In the genomic region with DNA sequence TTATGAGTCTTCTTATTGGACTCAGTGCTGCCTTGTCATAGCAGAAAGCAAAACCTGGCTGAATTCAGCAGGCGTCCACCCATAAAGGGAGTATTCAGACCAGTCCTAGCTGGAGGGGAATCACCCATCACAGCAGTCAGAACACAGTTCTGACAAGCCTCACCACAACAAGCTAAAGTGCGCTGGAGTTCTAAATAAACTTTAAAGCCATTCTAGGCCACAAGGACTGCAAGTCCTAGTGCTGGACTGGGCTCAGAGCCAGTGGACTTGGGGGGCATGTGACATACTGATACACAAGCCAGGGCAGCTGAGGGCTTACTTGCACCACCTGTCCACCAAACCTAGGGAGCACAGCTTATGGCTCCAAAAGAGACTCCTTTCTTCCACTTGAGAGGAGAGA, we compare ENCODE assay signal across 15 cellular contexts.
DNase-seq lines count a peak whose midpoint lies in the region; ATAC-seq and TF ChIP-seq lines count a peak whose summit lies in the region.
"Had no signal": no experiment of that assay in that cellular context is flagged by ENCODE, and none has a peak within 500 bp of the region (broad histone marks: within the 10 kb centered on the region; RNA-seq: fewer than 3 reads in every experiment).

No MANE protein-coding gene starts in this region.

- no peak for TF ChIP-seq CTCF in choroid plexus epithelial cell (conservative IDR thresholded peaks at IDR 0.05; ENCODE audit: low read depth, low read length)

- peak; percentile 21 for DNase-seq in DMS53 (lab: John Stamatoyannopoulos, UW)
- no peak for DNase-seq in DMS53 treated with DMSO at 0.1 percent for 48 hours (lab: John Stamatoyannopoulos, UW; ENCODE audit: unreplicated experiment)
- peak; percentile 9 for DNase-seq in choroid plexus epithelial cell (ENCODE audit: low read depth)
- peak; percentile 68 for DNase-seq in left ventricle myocardium superior
- no peak for DNase-seq in NCI-H1105 (lab: John Stamatoyannopoulos, UW)
- DNase-seq: AML-193; Caco-2; CD8-positive, alpha-beta memory T cell; DMS79; GM23248; H7 had no signal

- peak; percentile 92 for ATAC-seq in left ventricle myocardium superior
- no peak for ATAC-seq in GM21423 (IDR thresholded peaks at IDR 0.05; ENCODE audit: unreplicated experiment)
- ATAC-seq in GM19395 (IDR thresholded peaks at IDR 0.05; ENCODE audit: unreplicated experiment), result no peak
- ATAC-seq: K562 had no signal

- H3K4me3 ChIP-seq in choroid plexus epithelial cell (ENCODE audit: low read depth, low read length), result no peak overlapping the region
- H3K4me3 ChIP-seq: BLaER1, GM23248, K562 had no signal

- intact Hi-C loops in left ventricle myocardium superior (cut with micrococcal nuclease), result no loop called here

Comparison
In these comparisons a context has a peak if more than half of its experiments do, and no peak if none do; other contexts are left out.
1. DNase-seq: peak in DMS53 (single experiment), choroid plexus epithelial cell (single experiment) and left ventricle myocardium superior (single experiment); none in DMS53 treated with DMSO at 0.1 percent for 48 hours (single experiment) and NCI-H1105 (single experiment).